Comparison of ENCODE assay signal across 13 cellular contexts in the genomic region with DNA sequence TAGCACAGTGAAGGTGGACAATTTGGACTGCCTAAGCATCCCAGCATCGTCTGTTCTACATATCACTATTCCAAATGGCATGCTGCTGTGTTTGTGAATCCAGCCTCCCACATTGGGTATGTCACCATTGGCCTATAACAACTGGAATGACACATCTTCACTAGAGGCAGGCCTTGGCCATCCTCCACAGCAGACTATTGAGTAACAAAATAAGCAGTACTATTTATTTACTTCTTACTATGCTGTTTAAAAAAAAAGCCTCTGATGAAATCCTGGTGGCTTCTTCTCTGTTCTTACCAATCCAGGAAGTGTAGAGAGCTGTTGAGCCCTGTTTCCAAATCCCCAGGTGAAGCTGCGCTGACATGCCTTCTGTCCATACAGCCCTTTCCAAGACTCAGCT. TPM values are rescaled to one million over a fixed set of nuclear protein-coding genes. Genes with fewer than 3 reads are reported as not detected.
A peak's percentile ranks its signal among the peaks of the same experiment; 100 is the strongest.
DNase-seq lines count a peak whose midpoint lies in the region; ATAC-seq and TF ChIP-seq lines count a peak whose summit lies in the region.
"Had no signal": no experiment of that assay in that cellular context is flagged by ENCODE, and none has a peak within 500 bp of the region (broad histone marks: within the 10 kb centered on the region; RNA-seq: fewer than 3 reads in every experiment).

No MANE protein-coding gene starts in this region.

- H2AK5ac ChIP-seq in IMR-90 (ENCODE audit: low read depth, low read length): no peak overlapping the region

- H3K36me3 ChIP-seq in IMR-90 (ENCODE audit: control insufficient read depth, insufficient read depth, low read length): no peaks in the 10 kb centered on the region
- no peaks in the 10 kb centered on the region for H3K36me3 ChIP-seq in lung (ENCODE audit: control insufficient read depth in 2 of 2, insufficient read depth in 2 of 2, low read length in 2 of 2)
- H3K36me3 ChIP-seq: thoracic aorta had no signal

- H3K14ac ChIP-seq in IMR-90 (replicated peaks; ENCODE audit: low read depth, low read length): no peak overlapping the region

- no peaks in the 10 kb centered on the region for H3K4me1 Mint-ChIP-seq in stimulated activated naive CD8-positive, alpha-beta T cell treated with anti-CD3 and anti-CD28 coated beads, Interleukin-15, amount 100 ng/mL, for 72 hours

- no peak overlapping the region for H4K8ac ChIP-seq in IMR-90 (ENCODE audit: low read depth in 2 of 2, low read length in 2 of 2)

- no peak for TF ChIP-seq POLR2A in IMR-90 (IDR thresholded peaks at IDR 0.05; ENCODE audit: low read depth, low read length)

- in situ Hi-C loops in IMR-90 (cut with MboI; ENCODE audit: low sequenced_read_pairs): no loop called here

- intact Hi-C loops in IMR-90 (cut with micrococcal nuclease): no loop called here

- POLR2A ChIA-PET in AG04450 (lab: Yijun Ruan, JAX): no interaction called here
- POLR2A ChIA-PET in IMR-90 (lab: Charles Lee; ENCODE audit: unreplicated experiment): no interaction called here

- H3K27ac Mint-ChIP-seq in stimulated activated naive CD8-positive, alpha-beta T cell treated with anti-CD3 and anti-CD28 coated beads, Interleukin-15, amount 100 ng/mL, for 72 hours: no peak overlapping the region

- peak; percentile 98 for ATAC-seq in IMR-90 (ENCODE audit: low read depth)
- peak; percentile 41 for ATAC-seq in lung (ENCODE audit: insufficient read depth, low FRiP score)
- no peak for ATAC-seq in stimulated activated naive CD8-positive, alpha-beta T cell treated with anti-CD3 and anti-CD28 coated beads, Interleukin-15, amount 100 ng/mL, for 72 hours
- ATAC-seq in HG03135 (IDR thresholded peaks at IDR 0.05; ENCODE audit: unreplicated experiment): no peak

- H3K4me3 Mint-ChIP-seq in stimulated activated naive CD8-positive, alpha-beta T cell treated with anti-CD3 and anti-CD28 coated beads, Interleukin-15, amount 100 ng/mL, for 72 hours: no peak overlapping the region

- no peak overlapping the region for H2BK15ac ChIP-seq in IMR-90 (ENCODE audit: low read depth, low read length)

- no peak overlapping the region for H2BK5ac ChIP-seq in IMR-90 (ENCODE audit: low read depth, low read length, poor library complexity, severe bottlenecking)

- BruUV-seq in IMR-90 (replicated peaks; lab: Mats Ljungman, UMichigan): no TSS peak

- H3K4me2 ChIP-seq in IMR-90 (ENCODE audit: low read depth, low read length): no peak overlapping the region
- H3K4me2 ChIP-seq: BLaER1 treated with 17β-estradiol and CSF1 and Interleukin-3, amounts not matched to agents 10 nM and 100 nM had no signal

- no peak overlapping the region for H2AK9ac ChIP-seq in IMR-90 (replicated peaks; ENCODE audit: low read depth, low read length, poor library complexity)

- no peak overlapping the region for H2BK120ac ChIP-seq in IMR-90 (ENCODE audit: low read depth, low read length)

- no peaks in the 10 kb centered on the region for H3K4me1 ChIP-seq in IMR-90 (ENCODE audit: control insufficient read depth, insufficient read depth, low read length)
- H3K4me1 ChIP-seq in lung (ENCODE audit: control insufficient read depth in 2 of 2, insufficient read depth in 2 of 2, low read length in 2 of 2): no peaks in the 10 kb centered on the region

- TF ChIP-seq CTCF in AG04450 (IDR thresholded peaks at IDR 0.05; ENCODE audit: low read depth, low read length): no peak
- TF ChIP-seq CTCF in IMR-90 (conservative IDR thresholded peaks at IDR 0.05; ENCODE audit: low read depth, low read length): no peak
- no peak for TF ChIP-seq CTCF in lung (IDR thresholded peaks at IDR 0.05; ENCODE audit: control extremely low read depth, extremely low read depth)

- no peaks in the 10 kb centered on the region for H3K9me3 Mint-ChIP-seq in stimulated activated naive CD8-positive, alpha-beta T cell treated with anti-CD3 and anti-CD28 coated beads, Interleukin-15, amount 100 ng/mL, for 72 hours

- H3K79me1 ChIP-seq in IMR-90 (ENCODE audit: low read depth in 1 of 2, low read length in 2 of 2): no peaks in the 10 kb centered on the region

- H3K23ac ChIP-seq in IMR-90 (ENCODE audit: low read depth, low read length): no peak overlapping the region

- CTCF ChIA-PET in AG04450 (lab: Charles Lee) (interaction anchor here (0.7 to 1.8 kb wide), 2 partner anchors 209 to 1296 kb away, joined by 3 to 7 read pairs; no protein-coding TSS in a partner anchor), IMR-90 (lab: Yijun Ruan, JAX) (no interaction called here)

- dilution Hi-C loops in IMR-90 (cut with HindIII; ENCODE audit: low sequenced_read_pairs, unreplicated experiment): no loop called here

- no peak overlapping the region for H3K9ac ChIP-seq in IMR-90 (ENCODE audit: low read depth, low read length)
- H3K9ac ChIP-seq: BLaER1 treated with 17β-estradiol and CSF1 and Interleukin-3, amounts not matched to agents 10 nM and 100 nM had no signal

- WGBS in IMR-90 (ENCODE audit: extremely low coverage in 2 of 2, insufficient read length in 1 of 2), 2 experiments: no CpG with 5 or more reads among the region's 2 CpGs
- WGBS in lung, 2 donors: 57 to 80% methylated on average over 2 of the region's 2 CpGs

- no peak overlapping the region for H3K56ac ChIP-seq in IMR-90 (ENCODE audit: extremely low read depth, insufficient read depth, low read length)

- no peak for TF ChIP-seq RAD21 in IMR-90 (IDR thresholded peaks at IDR 0.05; ENCODE audit: low read length)

- H3K4me3 ChIP-seq in AG04450 (ENCODE audit: low read depth, low read length): no peak overlapping the region
- H3K4me3 ChIP-seq in IMR-90 (ENCODE audit: insufficient read depth, low read depth, low read length): no peak overlapping the region
- no peak overlapping the region for H3K4me3 ChIP-seq in lung
- H3K4me3 ChIP-seq: BLaER1 treated with 17β-estradiol and CSF1 and Interleukin-3, amounts not matched to agents 10 nM and 100 nM; thoracic aorta had no signal

- H4K91ac ChIP-seq in IMR-90 (ENCODE audit: insufficient read depth, low read depth, low read length): no peak overlapping the region

- H3K18ac ChIP-seq in IMR-90 (ENCODE audit: low read depth, low read length): no peak overlapping the region

- H3K27me3 ChIP-seq in AG04450 (ENCODE audit: control insufficient read depth, insufficient read depth, low read length): no peaks in the 10 kb centered on the region
- no peaks in the 10 kb centered on the region for H3K27me3 ChIP-seq in IMR-90 (ENCODE audit: control insufficient read depth, insufficient read depth, low read length)
- H3K27me3 ChIP-seq in lung (ENCODE audit: control insufficient read depth, insufficient read depth): no peaks in the 10 kb centered on the region
- H3K27me3 ChIP-seq: BLaER1 treated with 17β-estradiol and CSF1 and Interleukin-3, amounts not matched to agents 10 nM and 100 nM had no signal

- H3K27ac ChIP-seq in AG04450 (ENCODE audit: low read depth, low read length) (no peak overlapping the region), IMR-90 (ENCODE audit: insufficient read depth, low read length) (no peak overlapping the region), lung (ENCODE audit: low read depth in 1 of 2, low read length in 1 of 2) (no peak overlapping the region)
- H3K27ac ChIP-seq: BLaER1 treated with 17β-estradiol and CSF1 and Interleukin-3, amounts not matched to agents 10 nM and 100 nM; thoracic aorta; VCaP had no signal

- no peak overlapping the region for H2BK20ac ChIP-seq in IMR-90 (ENCODE audit: low read depth, low read length)

- H3K27me3 Mint-ChIP-seq in stimulated activated naive CD8-positive, alpha-beta T cell treated with anti-CD3 and anti-CD28 coated beads, Interleukin-15, amount 100 ng/mL, for 72 hours: no peaks in the 10 kb centered on the region

- H3K4ac ChIP-seq in IMR-90 (ENCODE audit: low read depth, low read length): no peak overlapping the region

- peaks cover 9% of the 10 kb centered on the region for H3K9me3 ChIP-seq in AG04450 (ENCODE audit: control insufficient read depth, insufficient read depth, low read length)
- 0 out of 2 replicates have a peak, but pooled peaks cover 1% of the 10 kb centered on the region for H3K9me3 ChIP-seq in IMR-90 (ENCODE audit: control insufficient read depth, insufficient read depth, low read length)
- H3K9me3 ChIP-seq in lung (ENCODE audit: control insufficient read depth in 2 of 2, insufficient read depth in 1 of 2, low read length in 1 of 2): no peaks in the 10 kb centered on the region
- H3K9me3 ChIP-seq: thoracic aorta had no signal

- no peaks in the 10 kb centered on the region for H4K20me1 ChIP-seq in IMR-90 (ENCODE audit: insufficient read depth, low read length)
- H4K20me1 ChIP-seq: BLaER1 treated with 17β-estradiol and CSF1 and Interleukin-3, amounts not matched to agents 10 nM and 100 nM had no signal

- DNase-seq in AG04450 (ENCODE audit: low read depth, low spot score): peak; percentile 49
- peak; percentile 81 for DNase-seq in IMR-90
- peak; percentile 33 for DNase-seq in dedifferentiated amniotic fluid mesenchymal stem cell (ENCODE audit: extremely low spot score)
- DNase-seq in lung (ENCODE audit: low spot score): no peak
- no peak for DNase-seq in NCI-H510A (lab: John Stamatoyannopoulos, UW)
- no peak for DNase-seq in stimulated activated naive CD8-positive, alpha-beta T cell treated with anti-CD3 and anti-CD28 coated beads, Interleukin-15, amount 100 ng/mL, for 72 hours
- DNase-seq in NCI-H2227 (lab: John Stamatoyannopoulos, UW; ENCODE audit: unreplicated experiment): no peak
- DNase-seq: NCI-H1694 treated with DMSO at 0.1 percent for 48 hours had no signal

- H4K5ac ChIP-seq in IMR-90 (ENCODE audit: low read depth, low read length): no peak overlapping the region

- no peaks in the 10 kb centered on the region for H3K9me1 ChIP-seq in IMR-90 (ENCODE audit: insufficient read depth, low read length)

- no peak overlapping the region for H2AFZ ChIP-seq in IMR-90 (replicated peaks; ENCODE audit: low read length, poor library complexity)

RNA-seq across cellular contexts. Expression of gene CERS3, which starts 30.6 kb away (rescaled TPM):
- not detected in 2 replicates for polyA plus RNA-seq in AG04450 (2011; rRNA removed)
- not detected in 2 replicates for polyA minus RNA-seq in AG04450 (2011; rRNA and poly(A)+ RNA removed)
- not detected in 2 replicates for total RNA-seq in IMR-90 (2012; rRNA removed)
- polyA plus RNA-seq in IMR-90 (2012; rRNA removed): not detected in 2 replicates
- polyA plus RNA-seq in IMR-90 (2012; cell fraction: cytosol; rRNA removed): not detected in 2 replicates
- not detected in 2 replicates for polyA plus RNA-seq in IMR-90 (2012; cell fraction: nucleus; rRNA removed; ENCODE audit: low replicate concordance)
- under 1 TPM in 1 of 2 donors, not detected in 1; 0.23 TPM for total RNA-seq in lung
- under 1 TPM; 0.10 to 0.12 TPM for polyA plus RNA-seq in lung
- total RNA-seq: dermis microvascular lymphatic vessel endothelial cell, thoracic aorta had no signal

RNA-seq across cellular contexts. Expression of gene LINS1, which starts 42.7 kb away (rescaled TPM):
- polyA plus RNA-seq in AG04450 (2011; rRNA removed) (8.1 and 12.6 TPM in 2 replicates), IMR-90 (2012; rRNA removed) (6.4 and 6.9 TPM in 2 replicates), lung (1 to 10 TPM; 8.0 to 9.3 TPM)
- polyA minus RNA-seq in AG04450 (2011; rRNA and poly(A)+ RNA removed): 7.2 and 11.9 TPM in 2 replicates
- total RNA-seq in IMR-90 (2012; rRNA removed) (10.6 and 14.7 TPM in 2 replicates), lung (10 to 100 TPM; 14.4 to 24.1 TPM)
- 0.99 and 1.4 TPM in 2 replicates for polyA plus RNA-seq in IMR-90 (2012; cell fraction: cytosol; rRNA removed)
- polyA plus RNA-seq in IMR-90 (2012; cell fraction: nucleus; rRNA removed; ENCODE audit: low replicate concordance): 5.6 and 24.3 TPM in 2 replicates

RNA-seq across cellular contexts. Expression of gene ASB7, which starts 43.1 kb away (rescaled TPM):
- 12.2 and 13.4 TPM in 2 replicates for polyA plus RNA-seq in AG04450 (2011; rRNA removed)
- polyA minus RNA-seq in AG04450 (2011; rRNA and poly(A)+ RNA removed): 25.0 and 29.5 TPM in 2 replicates
- total RNA-seq in IMR-90 (2012; rRNA removed): 15.8 and 16.7 TPM in 2 replicates
- polyA plus RNA-seq in IMR-90 (2012; rRNA removed): 6.6 and 7.7 TPM in 2 replicates
- polyA plus RNA-seq in IMR-90 (2012; cell fraction: cytosol; rRNA removed): 3.5 and 5.6 TPM in 2 replicates
- 2.9 and 7.5 TPM in 2 replicates for polyA plus RNA-seq in IMR-90 (2012; cell fraction: nucleus; rRNA removed; ENCODE audit: low replicate concordance)
- 10 to 100 TPM; 15.3 to 18.3 TPM for total RNA-seq in lung
- 1 to 10 TPM; 3.3 to 6.5 TPM for polyA plus RNA-seq in lung

Comparison
In these comparisons a context has a peak if more than half of its experiments do, and no peak if none do; other contexts are left out.
1. DNase-seq: peak in AG04450 (single experiment), IMR-90 (single experiment) and dedifferentiated amniotic fluid mesenchymal stem cell (single experiment); none in lung (single experiment), NCI-H510A (single experiment), stimulated activated naive CD8-positive, alpha-beta T cell treated with anti-CD3 and anti-CD28 coated beads, Interleukin-15, amount 100 ng/mL, for 72 hours (0 of 2) and NCI-H2227 (single experiment).
2. ATAC-seq: peak in IMR-90 (single experiment) and lung (single experiment); none in stimulated activated naive CD8-positive, alpha-beta T cell treated with anti-CD3 and anti-CD28 coated beads, Interleukin-15, amount 100 ng/mL, for 72 hours (single experiment) and HG03135 (single experiment).